In genomic region chrX:103343105-103343504, GRCh38 we compare ENCODE assay signal across 8 cellular contexts. TPM values are rescaled to one million over a fixed set of nuclear protein-coding genes. Genes with fewer than 3 reads are reported as not detected.
A peak's percentile ranks its signal among the peaks of the same experiment; 100 is the strongest.
DNase-seq lines count a peak whose midpoint lies in the region; ATAC-seq, FAIRE-seq and TF ChIP-seq lines count a peak whose summit lies in the region.

No MANE protein-coding gene starts in this region.

- no peak for TF ChIP-seq POLR2A in A549 (IDR thresholded peaks at IDR 0.05; ENCODE audit: low read length)

- peak; percentile 78 for FAIRE-seq in A549 (lab: Jason Lieb, UNC)

- TF ChIP-seq EP300 in A549 (IDR thresholded peaks at IDR 0.05) = no peak

- H3F3A ChIP-seq in SU-DHL-6 (ENCODE audit: insufficient read depth) = no peaks in the 10 kb centered on the region

- 2% methylated on average over 2 of the region's 2 CpGs for WGBS in A549 (ENCODE audit: missing lambda C conversion rate)

- H3K9me3 Mint-ChIP-seq in chondrocyte (ENCODE audit: low read depth) = no peaks in the 10 kb centered on the region

- ATAC-seq in A549 (peak in 1 of 2 experiments; percentile 79; a peak in 3 of 6 replicates), HG03354 (IDR thresholded peaks at IDR 0.05; ENCODE audit: poor library complexity, severe bottlenecking, unreplicated experiment) (peak; percentile 78), GM21360 (IDR thresholded peaks at IDR 0.05; ENCODE audit: unreplicated experiment) (no peak), HG02840 (IDR thresholded peaks at IDR 0.05; ENCODE audit: low FRiP score, unreplicated experiment) (no peak)

- POLR2A ChIA-PET in A549 (lab: Yijun Ruan, JAX) = no interaction called here

- H3K27me3 ChIP-seq in SU-DHL-6 (ENCODE audit: low read length) = no peaks in the 10 kb centered on the region

- H3K9me2 ChIP-seq in SU-DHL-6 (replicated peaks; ENCODE audit: insufficient read depth, low read length) = no peaks in the 10 kb centered on the region

- H3K4me2 ChIP-seq in A549 = peak overlapping the region; percentile 53
- H3K4me2 ChIP-seq in SU-DHL-6 (ENCODE audit: low read depth, low read length, poor library complexity, severe bottlenecking) = no peak overlapping the region

- H3K9me3 ChIP-seq in A549 = no peaks in the 10 kb centered on the region
- H3K9me3 ChIP-seq in SU-DHL-6 (ENCODE audit: insufficient read depth, low read length) = no peaks in the 10 kb centered on the region

- no peaks in the 10 kb centered on the region for H3K36me3 Mint-ChIP-seq in chondrocyte (ENCODE audit: low read depth)

- CTCF ChIA-PET in A549 (lab: Yijun Ruan, JAX) = interaction anchor here (0.6 to 4.6 kb wide), 13 partner anchors 9 to 145 kb away, joined by 3 to 54 read pairs (median 4); partner anchors contain the start of genes BEX3, TCEAL5 and TCEAL9

- H3K27me3 Mint-ChIP-seq in chondrocyte (ENCODE audit: low read depth) = no peaks in the 10 kb centered on the region

- no peaks in the 10 kb centered on the region for H3K36me3 ChIP-seq in SU-DHL-6 (ENCODE audit: low read length)

- H3K4me1 Mint-ChIP-seq in chondrocyte (ENCODE audit: low read depth) = no peaks in the 10 kb centered on the region

- H3K4me3 Mint-ChIP-seq in chondrocyte (ENCODE audit: unreplicated experiment) = no peak overlapping the region

- H3K9ac ChIP-seq in SU-DHL-6 (ENCODE audit: low read length) = no peak overlapping the region

- peak; percentile 71 for TF ChIP-seq CTCF in A549 (IDR thresholded peaks at IDR 0.05)
- peak; percentile 42 for TF ChIP-seq CTCF in SU-DHL-6 (IDR thresholded peaks at IDR 0.05; ENCODE audit: insufficient read depth, low read length, poor library complexity, severe bottlenecking)
- peak; percentile 86 for TF ChIP-seq CTCF in chondrocyte (IDR thresholded peaks at IDR 0.05)

- no peaks in the 10 kb centered on the region for H3K79me2 ChIP-seq in SU-DHL-6 (ENCODE audit: insufficient read depth, low read length)

- no peak overlapping the region for H2AFZ ChIP-seq in SU-DHL-6 (ENCODE audit: low read depth, low read length, severe bottlenecking)

- H3K4me3 ChIP-seq in A549 = no peak overlapping the region
- no peak overlapping the region for H3K4me3 ChIP-seq in SU-DHL-6 (ENCODE audit: insufficient read depth, low read length, poor library complexity, severe bottlenecking)

- peak; percentile 69 to 70 for TF ChIP-seq RAD21 in A549 (conservative IDR thresholded peaks at IDR 0.05 in 1 of 2, IDR thresholded peaks at IDR 0.05 in 1 of 2)

- no peak overlapping the region for H3K27ac ChIP-seq in A549
- H3K27ac ChIP-seq in SU-DHL-6 (ENCODE audit: low read depth, low read length) = no peak overlapping the region

- H3K27ac Mint-ChIP-seq in chondrocyte (ENCODE audit: unreplicated experiment) = no peak overlapping the region

- DNase-seq in A549 (ENCODE audit: low read depth in 1 of 2, low spot score in 1 of 2) (peak; percentile 29 to 41), EL (peak; percentile 43), chondrocyte (ENCODE audit: low spot score) (no peak), middle frontal gyrus (ENCODE audit: extremely low spot score, low spot score) (peak; percentile 18)

- no peaks in the 10 kb centered on the region for H3K4me1 ChIP-seq in A549

- H4K20me1 ChIP-seq in SU-DHL-6 (ENCODE audit: low read depth, low read length) = no peaks in the 10 kb centered on the region

TF ChIP-seq in A549, 52 proteins besides CTCF, POLR2A, EP300 and RAD21:
- TF ChIP-seq HMGXB4 (CRISPR knock-in tag; IDR thresholded peaks at IDR 0.05; ENCODE audit: borderline replicate concordance) = no peak
- TF ChIP-seq SMC3 (IDR thresholded peaks at IDR 0.05) = peak; percentile 81

RNA-seq across cellular contexts. Expression of gene TCEAL7, which starts 13.1 kb away (rescaled TPM):
- not detected in 2 replicates for polyA plus RNA-seq in A549 (2011; rRNA removed)
- polyA plus RNA-seq in A549 (2012; cell fraction: cytosol; rRNA removed) = not detected in 2 replicates
- polyA plus RNA-seq in A549 (2012; cell fraction: nucleus; rRNA removed) = not detected in 2 replicates
- not detected in 3 replicates for polyA plus RNA-seq in A549 (2017; fragmentation: RNase III; extraction: RNeasy Plus Mini Kit Qiagen cat#74134 plus additional on column Dnase treatment)
- polyA minus RNA-seq in A549 (2011; rRNA and poly(A)+ RNA removed) = not detected in 2 replicates
- 12.0 to 16.5 TPM (median 15.8 TPM) in 3 replicates for total RNA-seq in chondrocyte

RNA-seq across cellular contexts. Expression of gene TCEAL9, which starts 13.2 kb away (rescaled TPM):
- 39.2 and 83.7 TPM in 2 replicates for polyA plus RNA-seq in A549 (2011; rRNA removed)
- polyA plus RNA-seq in A549 (2012; cell fraction: cytosol; rRNA removed) = 14.9 and 22.4 TPM in 2 replicates
- 3.3 and 5.1 TPM in 2 replicates for polyA plus RNA-seq in A549 (2012; cell fraction: nucleus; rRNA removed)
- 124 to 153 TPM (median 143 TPM) in 3 replicates for polyA plus RNA-seq in A549 (2017; fragmentation: RNase III; extraction: RNeasy Plus Mini Kit Qiagen cat#74134 plus additional on column Dnase treatment)
- polyA minus RNA-seq in A549 (2011; rRNA and poly(A)+ RNA removed) = 3.5 and 3.8 TPM in 2 replicates
- 83.5 to 95.6 TPM (median 87.0 TPM) in 3 replicates for total RNA-seq in chondrocyte

RNA-seq across cellular contexts. Expression of gene BEX2, which starts 32.3 kb away (rescaled TPM):
- polyA plus RNA-seq in A549 (2011; rRNA removed) (16.9 and 19.8 TPM in 2 replicates), A549 (2017; fragmentation: RNase III; extraction: RNeasy Plus Mini Kit Qiagen cat#74134 plus additional on column Dnase treatment) (2.5 to 3.2 TPM (median 2.8 TPM) in 3 replicates)
- polyA plus RNA-seq in A549 (2012; cell fraction: cytosol; rRNA removed) = 2.0 and 2.8 TPM in 2 replicates
- 0.90 and 1.5 TPM in 2 replicates for polyA plus RNA-seq in A549 (2012; cell fraction: nucleus; rRNA removed)
- polyA minus RNA-seq in A549 (2011; rRNA and poly(A)+ RNA removed) = 2.5 TPM in 2 replicates
- 1.7 to 7.3 TPM (median 6.9 TPM) in 3 replicates for total RNA-seq in chondrocyte

RNA-seq across cellular contexts. Expression of gene BEX3, which starts 33.2 kb away (rescaled TPM):
- polyA plus RNA-seq in A549 (2011; rRNA removed) (328 and 404 TPM in 2 replicates), A549 (2017; fragmentation: RNase III; extraction: RNeasy Plus Mini Kit Qiagen cat#74134 plus additional on column Dnase treatment) (313 to 391 TPM (median 382 TPM) in 3 replicates)
- polyA plus RNA-seq in A549 (2012; cell fraction: cytosol; rRNA removed) = 213 and 310 TPM in 2 replicates
- 75.6 and 127 TPM in 2 replicates for polyA plus RNA-seq in A549 (2012; cell fraction: nucleus; rRNA removed)
- 41.8 and 47.2 TPM in 2 replicates for polyA minus RNA-seq in A549 (2011; rRNA and poly(A)+ RNA removed)
- total RNA-seq in chondrocyte = 139 to 196 TPM (median 148 TPM) in 3 replicates
